In the genomic region with DNA sequence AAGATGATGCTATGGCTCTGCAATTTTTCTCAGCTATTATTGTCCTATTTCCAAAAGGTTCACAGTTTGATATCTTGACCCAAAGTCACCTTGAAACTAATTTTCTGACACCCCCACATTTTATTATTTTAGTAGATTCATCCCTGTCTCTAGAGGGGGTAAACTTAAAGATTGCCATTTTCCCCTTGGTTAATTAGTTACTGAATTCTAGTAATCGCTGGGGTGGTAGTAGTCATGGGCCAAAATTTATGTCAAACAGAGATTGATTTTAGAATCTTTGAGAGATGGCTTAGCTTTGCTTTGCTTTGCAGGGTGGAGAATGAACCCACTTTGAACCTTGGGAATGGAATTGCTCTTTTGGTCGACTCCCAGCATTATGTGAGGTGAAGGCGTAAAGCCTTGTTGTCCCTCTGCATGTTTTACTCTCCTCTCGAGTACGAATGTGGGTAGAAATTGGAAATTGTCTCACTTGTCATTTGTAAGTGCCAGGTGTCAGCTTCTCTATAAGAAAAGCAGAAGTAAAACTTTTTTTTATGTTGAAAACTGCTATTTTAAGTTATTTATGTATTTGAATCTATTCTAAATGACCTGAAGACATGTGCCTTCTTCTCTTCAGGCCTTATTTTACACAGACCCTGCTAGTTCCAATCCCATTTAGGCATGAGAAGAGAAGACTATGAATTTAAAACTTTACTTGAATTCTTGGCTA, we compare ENCODE assay signal across 1 cellular context.
TF ChIP-seq lines count a peak whose summit lies in the region.

No MANE protein-coding gene starts in this region.

TF ChIP-seq in GM23338, 12 proteins besides CTCF, POLR2A, EP300 and RAD21 (continued from another document):
- no peak for TF ChIP-seq ZNF462 (CRISPR knock-in tag; IDR thresholded peaks at IDR 0.05)
- TF ChIP-seq, protein P1, sequence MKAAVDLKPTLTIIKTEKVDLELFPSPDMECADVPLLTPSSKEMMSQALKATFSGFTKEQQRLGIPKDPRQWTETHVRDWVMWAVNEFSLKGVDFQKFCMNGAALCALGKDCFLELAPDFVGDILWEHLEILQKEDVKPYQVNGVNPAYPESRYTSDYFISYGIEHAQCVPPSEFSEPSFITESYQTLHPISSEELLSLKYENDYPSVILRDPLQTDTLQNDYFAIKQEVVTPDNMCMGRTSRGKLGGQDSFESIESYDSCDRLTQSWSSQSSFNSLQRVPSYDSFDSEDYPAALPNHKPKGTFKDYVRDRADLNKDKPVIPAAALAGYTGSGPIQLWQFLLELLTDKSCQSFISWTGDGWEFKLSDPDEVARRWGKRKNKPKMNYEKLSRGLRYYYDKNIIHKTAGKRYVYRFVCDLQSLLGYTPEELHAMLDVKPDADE (IDR thresholded peaks at IDR 0.05), result no peak
- TF ChIP-seq ZNF331 (CRISPR knock-in tag; IDR thresholded peaks at IDR 0.05; ENCODE audit: low read depth), result no peak
- no peak for TF ChIP-seq JUNB (IDR thresholded peaks at IDR 0.05; ENCODE audit: unreplicated experiment)
- TF ChIP-seq STAT1 (IDR thresholded peaks at IDR 0.05; ENCODE audit: unreplicated experiment), result no peak
- no peak for TF ChIP-seq POLR2AphosphoS5 (IDR thresholded peaks at IDR 0.05; ENCODE audit: low read depth)
TF ChIP-seq in GM23338: peak in this region for 0.
